ENCODE assay signal across 8 cellular contexts in the genomic region with DNA sequence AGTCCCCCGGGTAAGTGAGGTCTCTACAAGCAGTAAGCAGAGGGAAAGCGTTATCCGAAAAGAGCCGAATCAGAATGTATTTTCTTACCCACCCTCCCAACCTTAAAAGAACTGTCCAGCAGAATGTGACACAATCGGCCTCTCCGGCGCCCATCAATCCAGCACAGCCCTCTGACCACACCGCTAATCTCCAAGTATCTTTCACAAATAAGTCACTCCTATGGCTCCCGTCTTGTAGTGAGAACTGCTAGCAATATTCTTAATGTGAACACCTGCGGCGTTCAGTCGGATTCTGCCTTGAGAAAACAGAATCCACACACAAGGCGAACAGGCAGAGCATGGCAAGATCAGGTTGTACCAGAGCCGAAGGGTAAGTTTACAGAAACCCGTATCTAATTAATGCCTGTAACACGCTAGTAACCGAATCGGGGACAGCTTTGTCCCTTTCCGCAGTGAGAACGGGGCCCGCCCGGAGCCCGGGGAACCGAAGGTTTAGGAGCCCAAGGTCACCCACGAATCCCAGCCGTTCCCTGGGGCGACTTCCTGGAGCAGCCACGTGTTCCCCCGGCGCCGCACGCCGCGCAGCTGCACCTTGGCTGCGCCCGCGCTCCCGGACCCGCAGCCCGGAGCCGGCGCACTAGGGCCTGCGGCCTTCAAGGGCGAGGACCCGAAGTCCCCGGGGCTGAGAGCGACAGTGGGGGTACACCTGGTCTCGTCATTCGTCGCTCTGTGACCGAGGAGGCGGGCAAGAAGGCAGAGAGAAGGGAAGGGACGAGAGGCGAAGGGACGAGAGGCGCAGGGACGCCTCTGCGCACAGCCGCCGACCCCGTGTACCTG. TPM values are rescaled to one million over a fixed set of nuclear protein-coding genes. Genes with fewer than 3 reads are reported as not detected.
DNase-seq lines count a peak whose midpoint lies in the region; ATAC-seq and TF ChIP-seq lines count a peak whose summit lies in the region.

No MANE protein-coding gene starts in this region.

- TF ChIP-seq CTCF in epithelial cell of esophagus (IDR thresholded peaks at IDR 0.05; ENCODE audit: insufficient read depth, low read depth, low read length, missing control alignments) (no peak), mucosa of descending colon (IDR thresholded peaks at IDR 0.05) (no peak)

- no peaks in the 10 kb centered on the region for H3K9me3 ChIP-seq in mucosa of descending colon

- H3K36me3 ChIP-seq in mucosa of descending colon (ENCODE audit: low read depth), result no peaks in the 10 kb centered on the region

- H3K4me3 ChIP-seq in epithelial cell of esophagus (ENCODE audit: low read length) (peak overlapping the region; percentile 64), mucosa of descending colon (peak overlapping the region; percentile 97)

- intact Hi-C loops in mucosa of descending colon (cut with DNase I, micrococcal nuclease), result no loop called here

- H3K4me1 ChIP-seq in mucosa of descending colon (ENCODE audit: low read depth), result peaks cover 29% of the 10 kb centered on the region

- DNase-seq in AG08396 (ENCODE audit: low spot score) (peak; percentile 74), NCI-H774 (lab: John Stamatoyannopoulos, UW) (peak; percentile 82), activated T-cell treated with anti-CD3 and anti-CD28 coated beads for 1 hour (ENCODE audit: low read depth) (peak; percentile 30), epithelial cell of esophagus (ENCODE audit: low read depth) (peak; percentile 67), mucosa of descending colon (peak; percentile 74 to 88 (median 83))
- peak; percentile 11 to 14 for DNase-seq in stimulated activated CD8-positive, alpha-beta memory T cell treated with anti-CD3 and anti-CD28 coated beads, Interleukin-4, amount 100 ng/mL, for 4 hours (ENCODE audit: low read depth in 2 of 2, low spot score in 1 of 2)

- ATAC-seq in GM19025 (IDR thresholded peaks at IDR 0.05; ENCODE audit: low read depth, unreplicated experiment) (peak; percentile 36), HG03342 (IDR thresholded peaks at IDR 0.05; ENCODE audit: unreplicated experiment) (peak; percentile 44), mucosa of descending colon (peak; percentile 81)

RNA-seq across cellular contexts. Expression of a gene that starts 0.7 kb away (rescaled TPM):
- total RNA-seq in mucosa of descending colon, result 100 to 1,000 TPM; 119 to 225 (median 167) TPM

Comparison
In these comparisons a context has a peak if more than half of its experiments do, and no peak if none do; other contexts are left out.
1. Peak in every context shown above with its lines: DNase-seq, ATAC-seq and H3K4me3 ChIP-seq.
2. DNase-seq: peak in every context shown above with its lines; median percentile 83 in mucosa of descending colon; 82 in NCI-H774; 74 in AG08396; 67 in epithelial cell of esophagus; 30 in activated T-cell treated with anti-CD3 and anti-CD28 coated beads for 1 hour; 12 in stimulated activated CD8-positive, alpha-beta memory T cell treated with anti-CD3 and anti-CD28 coated beads, Interleukin-4, amount 100 ng/mL, for 4 hours.